ENCODE assay signal across 8 cellular contexts in the genomic region with DNA sequence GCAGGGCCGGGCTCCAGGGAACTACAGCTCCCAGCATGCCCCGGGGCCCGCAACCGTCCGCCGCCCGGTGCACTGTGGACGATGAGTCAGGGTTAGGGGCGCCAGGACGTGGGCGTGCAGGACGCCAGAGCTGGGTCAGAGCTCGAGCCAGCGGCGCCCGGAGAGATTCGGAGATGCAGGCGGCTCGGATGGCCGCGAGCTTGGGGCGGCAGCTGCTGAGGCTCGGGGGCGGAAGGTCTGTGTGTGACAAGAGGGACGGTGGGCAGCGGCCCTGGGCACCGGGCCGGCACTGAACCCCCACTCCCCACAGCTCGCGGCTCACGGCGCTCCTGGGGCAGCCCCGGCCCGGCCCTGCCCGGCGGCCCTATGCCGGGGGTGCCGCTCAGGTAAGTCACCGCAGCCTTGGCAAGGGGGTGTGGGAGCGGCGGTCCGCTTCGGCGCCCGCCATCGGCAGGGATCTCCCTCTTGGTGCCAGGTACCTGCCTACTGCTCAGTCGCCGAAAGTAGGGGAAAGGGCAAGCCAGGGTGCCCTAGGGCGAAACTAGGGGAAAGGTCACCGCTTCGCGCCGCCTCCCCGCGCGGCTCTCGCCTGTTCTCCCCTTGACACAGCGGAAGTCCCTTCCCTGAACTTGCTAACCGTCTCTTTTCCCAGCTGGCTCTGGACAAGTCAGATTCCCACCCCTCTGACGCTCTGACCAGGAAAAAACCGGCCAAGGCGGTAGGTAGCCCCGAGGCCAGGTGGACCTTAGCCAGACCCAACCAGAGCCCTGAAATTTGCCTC. TPM values are rescaled to one million over a fixed set of nuclear protein-coding genes. Genes with fewer than 3 reads are reported as not detected.
DNase-seq lines count a peak whose midpoint lies in the region; ATAC-seq and FAIRE-seq lines count a peak whose summit lies in the region.

A gene (plus strand): TSS at position 127 of the 781 bp plus-strand sequence. CDS start 47 bp downstream, at position 174.
A gene (minus strand): TSS at position 25 of the 781 bp plus-strand sequence.

- H3K4me1 ChIP-seq in NT2/D1 (ENCODE audit: insufficient read depth, insufficient read length), result peaks cover 26% of the 10 kb centered on the region
- peaks cover 47% of the 10 kb centered on the region for H3K4me1 ChIP-seq in mesodermal cell (ENCODE audit: control insufficient read depth, insufficient read depth, low read length, poor library complexity, severe bottlenecking)

- FAIRE-seq in endometrium (lab: Jason Lieb, UNC), result peak; percentile 33

- no peaks in the 10 kb centered on the region for H3K27me3 ChIP-seq in NT2/D1 (ENCODE audit: insufficient read depth, insufficient read length)

- peak within 1 kb of the TSS; percentile 82 for H3K4me3 ChIP-seq in NT2/D1 (ENCODE audit: insufficient read length, low read depth)
- peak within 1 kb of the TSS; percentile 87 for H3K4me3 ChIP-seq in mesodermal cell (ENCODE audit: extremely low read depth, insufficient read depth, low read length, poor library complexity, severe bottlenecking)

- DNase-seq in NCI-H345 (lab: John Stamatoyannopoulos, UW) (peak; percentile 67), NCI-H345 treated with DMSO at 0.1 percent for 48 hours (lab: John Stamatoyannopoulos, UW; ENCODE audit: unreplicated experiment) (no peak), NT2/D1 (ENCODE audit: low read depth, low spot score) (no peak)
- peak; percentile 93 for DNase-seq in activated CD8-positive, alpha-beta memory T cell treated with anti-CD3 and anti-CD28 coated beads, Interleukin-2, amount 50 U/mL, for 48 hours
- DNase-seq in stimulated activated CD8-positive, alpha-beta memory T cell treated with anti-CD3 and anti-CD28 coated beads, Interleukin-15, amount 100 ng/mL, for 48 hours (ENCODE audit: low read depth in 2 of 2), result peak; percentile 84 to 91

- peak within 1 kb of the TSS; percentile 91 for H3K27ac ChIP-seq in mesodermal cell (ENCODE audit: low read depth, low read length, severe bottlenecking)

- H3K9ac ChIP-seq in NT2/D1 (ENCODE audit: insufficient read length, low read depth), result peak within 1 kb of the TSS; percentile 92

- H3K36me3 ChIP-seq in NT2/D1 (ENCODE audit: insufficient read depth, insufficient read length, low read length) (peaks cover 43% of the 10 kb centered on the region), mesodermal cell (ENCODE audit: control insufficient read depth, insufficient read depth, low read length) (peaks cover 40% of the 10 kb centered on the region)

- H3K9me3 ChIP-seq in NT2/D1 (ENCODE audit: insufficient read depth, low read length) (no peaks in the 10 kb centered on the region), mesodermal cell (ENCODE audit: control insufficient read depth, low read length) (no peaks in the 10 kb centered on the region)

- peak; percentile 32 for ATAC-seq in HG03097 (IDR thresholded peaks at IDR 0.05; ENCODE audit: low FRiP score, unreplicated experiment)

- WGBS in mesodermal cell (ENCODE audit: insufficient coverage in 2 of 2), 2 experiments, result 0 to 1% methylated on average over 51 to 59 of the region's 63 CpGs

RNA-seq across cellular contexts. Expression of the first gene that starts in this region (rescaled TPM):
- 270 TPM for polyA plus RNA-seq in mesodermal cell (2013, experiment 1 of 2)
- polyA plus RNA-seq in mesodermal cell (2013, experiment 2 of 2), result 238 TPM

RNA-seq across cellular contexts. Expression of the second gene that starts in this region (rescaled TPM):
- polyA plus RNA-seq in mesodermal cell (2013, experiment 1 of 2), result 57.4 TPM
- polyA plus RNA-seq in mesodermal cell (2013, experiment 2 of 2), result 47.2 TPM

Comparison
In these comparisons a context has a peak if more than half of its experiments do, and no peak if none do; other contexts are left out.
1. DNase-seq: peak in NCI-H345 (single experiment), activated CD8-positive, alpha-beta memory T cell treated with anti-CD3 and anti-CD28 coated beads, Interleukin-2, amount 50 U/mL, for 48 hours (single experiment) and stimulated activated CD8-positive, alpha-beta memory T cell treated with anti-CD3 and anti-CD28 coated beads, Interleukin-15, amount 100 ng/mL, for 48 hours (2 of 2); none in NCI-H345 treated with DMSO at 0.1 percent for 48 hours (single experiment) and NT2/D1 (single experiment).